9 cellular contexts compared by ENCODE assay signal in genomic region chr12:123267991-123268843, GRCh38. TPM values are rescaled to one million over a fixed set of nuclear protein-coding genes. Genes with fewer than 3 reads are reported as not detected.
DNase-seq lines count a peak whose midpoint lies in the region; ATAC-seq, FAIRE-seq and TF ChIP-seq lines count a peak whose summit lies in the region.
"Had no signal": no experiment of that assay in that cellular context is flagged by ENCODE, and none has a peak within 500 bp of the region (broad histone marks: within the 10 kb centered on the region; RNA-seq: fewer than 3 reads in every experiment).

No MANE protein-coding gene starts in this region.

- peak overlapping the region; percentile 98; the same call in 1 of the 3 replicates for H3K4me3 Mint-ChIP-seq in GM23338
- H3K4me3 Mint-ChIP-seq in activated CD4-positive, alpha-beta memory T cell treated with anti-CD3 and anti-CD28 coated beads for 36 hours: no peak overlapping the region

- peak overlapping the region; percentile 98; the same call in 1 of the 2 replicates for H2BK15ac ChIP-seq in H1 (ENCODE audit: low read length)

- H3F3A ChIP-seq in GM23338 (replicated peaks; ENCODE audit: low read depth): 0 out of 2 replicates have a peak, but pooled peaks cover 10% of the 10 kb centered on the region

- peaks cover 41% of the 10 kb centered on the region for H3K4me1 Mint-ChIP-seq in GM23338
- H3K4me1 Mint-ChIP-seq in activated CD4-positive, alpha-beta memory T cell treated with anti-CD3 and anti-CD28 coated beads for 36 hours (ENCODE audit: low read depth): peaks cover 19% of the 10 kb centered on the region

- peak overlapping the region; percentile 91; the same call in 1 of the 2 replicates for H2BK12ac ChIP-seq in H1 (ENCODE audit: low read depth, low read length)

- H3K27ac ChIP-seq in GM23338 (ENCODE audit: low read depth): 0 out of 2 replicates have a peak overlapping the region, but pooled peaks have one; percentile 91
- H3K27ac ChIP-seq in H1 (ENCODE audit: low read depth, low read length): peak overlapping the region; percentile 65; the same call in 1 of the 2 replicates
- peak overlapping the region; percentile 33 for H3K27ac ChIP-seq in osteoblast (ENCODE audit: low read depth, low read length)
- H3K27ac ChIP-seq: KMS-11 had no signal

- peaks cover 42% of the 10 kb centered on the region for H3K36me3 Mint-ChIP-seq in GM23338 (ENCODE audit: low read depth)
- peaks cover 2% of the 10 kb centered on the region for H3K36me3 Mint-ChIP-seq in activated CD4-positive, alpha-beta memory T cell treated with anti-CD3 and anti-CD28 coated beads for 36 hours

- DNase-seq in GM23338 (ENCODE audit: low spot score) (peak; percentile 30), NCI-H524 (lab: John Stamatoyannopoulos, UW) (peak; percentile 83 to 91), H1 (ENCODE audit: low read depth in 1 of 2, low spot score in 2 of 2) (no peak), osteoblast (ENCODE audit: insufficient read length, low spot score, missing footprints) (peak; percentile 83), iPS-NIHi7 (ENCODE audit: extremely low spot score) (no peak), AG08395 (ENCODE audit: low spot score) (no peak), NCI-H1930 (lab: John Stamatoyannopoulos, UW) (no peak)
- DNase-seq in activated CD4-positive, alpha-beta memory T cell treated with anti-CD3 and anti-CD28 coated beads for 36 hours: no peak

- no peak overlapping the region for H3K23ac ChIP-seq in H1 (ENCODE audit: insufficient read length)

- H3K4me2 ChIP-seq in GM23338: peak overlapping the region; percentile 98; the same call in 1 of the 2 replicates
- H3K4me2 ChIP-seq in H1 (ENCODE audit: insufficient read depth in 1 of 2, low read depth in 2 of 2, low read length in 2 of 2): peak overlapping the region; percentile 93 to 96; a peak in 2 of 4 replicates
- H3K4me2 ChIP-seq in osteoblast (ENCODE audit: insufficient read depth, low read length): no peak overlapping the region
- H3K4me2 ChIP-seq: KMS-11 had no signal

- no peak overlapping the region for H3K27ac Mint-ChIP-seq in GM23338
- no peak overlapping the region for H3K27ac Mint-ChIP-seq in activated CD4-positive, alpha-beta memory T cell treated with anti-CD3 and anti-CD28 coated beads for 36 hours

- H4K5ac ChIP-seq in H1 (ENCODE audit: insufficient read length, low read depth, low read length): no peak overlapping the region

- H3K4me1 ChIP-seq in GM23338 (ENCODE audit: insufficient read depth): peaks cover 18% of the 10 kb centered on the region
- peaks cover 2 to 17% (median 13%) of the 10 kb centered on the region in 4 experiments for H3K4me1 ChIP-seq in H1 (replicated peaks in 1 of 4; ENCODE audit: control insufficient read depth in 3 of 4, insufficient read depth in 4 of 4, low read length in 3 of 4)
- peaks cover 16% of the 10 kb centered on the region for H3K4me1 ChIP-seq in osteoblast (ENCODE audit: insufficient read depth, low read length)

- no peaks in the 10 kb centered on the region for H3K27me3 ChIP-seq in GM23338 (ENCODE audit: insufficient read depth)
- H3K27me3 ChIP-seq in H1 (replicated peaks in 1 of 4; ENCODE audit: control insufficient read depth in 3 of 4, extremely low read depth in 1 of 4, insufficient read depth in 3 of 4, low read length in 3 of 4): no peaks in the 10 kb centered on the region
- H3K27me3 ChIP-seq in osteoblast (ENCODE audit: insufficient read depth, low read length): no peaks in the 10 kb centered on the region

- no peak for TF ChIP-seq POLR2A in H1 (IDR thresholded peaks at IDR 0.05; ENCODE audit: control extremely low read depth in 1 of 2, low read depth in 2 of 2, low read length in 2 of 2)

- no peak overlapping the region for H2BK20ac ChIP-seq in H1 (ENCODE audit: low read length)

- H3K23me2 ChIP-seq in H1 (ENCODE audit: low read depth, low read length): peaks cover 9% of the 10 kb centered on the region

- H4K20me1 ChIP-seq in GM23338 (replicated peaks; ENCODE audit: insufficient read depth): peaks cover 18% of the 10 kb centered on the region
- H4K20me1 ChIP-seq in H1 (replicated peaks in 1 of 2; ENCODE audit: control insufficient read depth in 1 of 2, insufficient read depth in 2 of 2, low read length in 2 of 2): peaks cover 8 to 12% of the 10 kb centered on the region in 2 experiments
- peaks cover 40% of the 10 kb centered on the region for H4K20me1 ChIP-seq in osteoblast (ENCODE audit: insufficient read depth, low read length)

- H3K9me3 Mint-ChIP-seq in GM23338: 0 out of 3 replicates have a peak, but pooled peaks cover 4% of the 10 kb centered on the region
- H3K9me3 Mint-ChIP-seq in activated CD4-positive, alpha-beta memory T cell treated with anti-CD3 and anti-CD28 coated beads for 36 hours: no peaks in the 10 kb centered on the region

- peak overlapping the region in 2 of 4 experiments; percentile 51 to 55; a peak in 4 of 7 replicates for H3K9ac ChIP-seq in H1 (replicated peaks in 1 of 4; ENCODE audit: extremely low read depth in 1 of 4, low read depth in 3 of 4, low read length in 3 of 4)
- H3K9ac ChIP-seq: KMS-11 had no signal

- no peak overlapping the region for H2BK120ac ChIP-seq in H1 (replicated peaks; ENCODE audit: low read depth, low read length)

- WGBS in H1 (ENCODE audit: extremely low coverage in 1 of 2, insufficient coverage in 1 of 2, insufficient read length in 1 of 2, insufficient replicate concordance in 2 of 2, low coverage in 1 of 2, low lambda C conversion rate in 2 of 2, missing lambda C conversion rate in 1 of 2), 2 experiments: 90% methylated on average over 34 of the region's 36 CpGs; no CpG with 5 or more reads in 1 of the 2 experiments

- TF ChIP-seq RAD21 in H1 (IDR thresholded peaks at IDR 0.05 in 1 of 2, conservative IDR thresholded peaks at IDR 0.05 in 1 of 2; ENCODE audit: low read depth in 2 of 2, low read length in 2 of 2): no peak

- no peak overlapping the region for H3K4me3 ChIP-seq in GM23338
- H3K4me3 ChIP-seq in H1 (ENCODE audit: extremely low read depth in 1 of 4, insufficient read depth in 2 of 4, low read depth in 3 of 4, low read length in 4 of 4): no peak overlapping the region
- H3K4me3 ChIP-seq in osteoblast (ENCODE audit: insufficient read depth, low read length): no peak overlapping the region

- H2BK5ac ChIP-seq in H1 (ENCODE audit: low read depth, low read length): peak overlapping the region; percentile 97

- H3K56ac ChIP-seq in H1 (replicated peaks; ENCODE audit: insufficient read length, low read depth, low read length): no peak overlapping the region

- H3K4ac ChIP-seq in H1 (replicated peaks; ENCODE audit: insufficient read length, low read depth, low read length): peak overlapping the region; percentile 99

- intact Hi-C loops in activated CD4-positive, alpha-beta memory T cell treated with anti-CD3 and anti-CD28 coated beads for 36 hours (cut with micrococcal nuclease): no loop called here

- peak overlapping the region; percentile 72; the same call in 1 of the 2 replicates for H3K18ac ChIP-seq in H1 (ENCODE audit: extremely low read depth, low read length)

- no peak for TF ChIP-seq CTCF in GM23338 (conservative IDR thresholded peaks at IDR 0.05; ENCODE audit: low read depth in 2 of 2)
- TF ChIP-seq CTCF in H1 (IDR thresholded peaks at IDR 0.05; ENCODE audit: control extremely low read depth in 1 of 3, insufficient read depth in 1 of 3, low read depth in 1 of 3, low read length in 3 of 3): no peak
- TF ChIP-seq CTCF in osteoblast (IDR thresholded peaks at IDR 0.05; ENCODE audit: extremely low read depth, low read depth, low read length): no peak

- CTCF ChIA-PET in H1 (lab: Charles Lee; ENCODE audit: partially characterized antibody): interaction anchor here (0.5 to 1.5 kb wide), 7 partner anchors 11 to 316 kb away, joined by 3 to 6 read pairs (median 4); no protein-coding TSS in a partner anchor
- CTCF ChIA-PET in activated CD4-positive, alpha-beta memory T cell treated with anti-CD3 and anti-CD28 coated beads for 36 hours (lab: Charles Lee): interaction anchor here (1.9 kb wide), 1 partner anchor 97 kb away, joined by 9 read pairs; the partner anchor contains the start of gene SBNO1

- TF ChIP-seq EP300 in H1 (IDR thresholded peaks at IDR 0.05; ENCODE audit: borderline replicate concordance in 1 of 2, low read depth in 2 of 2, low read length in 2 of 2): no peak

- H4K8ac ChIP-seq in H1 (ENCODE audit: extremely low read depth, insufficient read depth, low read length): peak overlapping the region; percentile 87

- H3K14ac ChIP-seq in H1 (ENCODE audit: insufficient read length): no peak overlapping the region

- H2AFZ ChIP-seq in GM23338: no peak overlapping the region
- no peak overlapping the region for H2AFZ ChIP-seq in H1 (ENCODE audit: low read length)
- H2AFZ ChIP-seq in osteoblast (ENCODE audit: low read length): no peak overlapping the region

- POLR2A ChIA-PET in H1 (lab: Charles Lee; ENCODE audit: partially characterized antibody): interaction anchor here (1.0 to 5.2 kb wide), 10 partner anchors 11 to 352 kb away, joined by 3 to 42 read pairs (median 6); partner anchors contain the start of genes DDX55, KMT5A, MPHOSPH9 and MTRFR
- POLR2A ChIA-PET in activated CD4-positive, alpha-beta memory T cell treated with anti-CD3 and anti-CD28 coated beads for 36 hours (lab: Charles Lee): interaction anchor here (3.4 kb wide), 1 partner anchor 35 kb away, joined by 12 read pairs; the partner anchor contains the start of genes MPHOSPH9 and MTRFR

- H3K79me2 ChIP-seq in GM23338 (replicated peaks; ENCODE audit: insufficient read depth) (peaks cover 58% of the 10 kb centered on the region), H1 (ENCODE audit: control insufficient read depth in 1 of 2, insufficient read depth in 2 of 2, low read length in 2 of 2) (peaks cover 0 to 63% of the 10 kb centered on the region in 2 experiments; a peak in 2 of 4 replicates), osteoblast (ENCODE audit: insufficient read depth, low read length) (peaks cover 71% of the 10 kb centered on the region)

- H4K91ac ChIP-seq in H1 (replicated peaks; ENCODE audit: insufficient read length, low read length): peak overlapping the region; percentile 98

- no peaks in the 10 kb centered on the region for H3K9me2 ChIP-seq in GM23338 (ENCODE audit: insufficient read depth)

- no peak for FAIRE-seq in H1 (lab: Jason Lieb, UNC)

- peak overlapping the region; percentile 84; the same call in 1 of the 2 replicates for H2AK5ac ChIP-seq in H1 (ENCODE audit: low read depth, low read length)

- no peaks in the 10 kb centered on the region for H3K9me3 ChIP-seq in H1 (ENCODE audit: insufficient read depth in 2 of 2, low read depth in 1 of 2, low read length in 1 of 2)
- no peaks in the 10 kb centered on the region for H3K9me3 ChIP-seq in osteoblast (ENCODE audit: low read depth, low read length)

- no peaks in the 10 kb centered on the region for H3K36me3 ChIP-seq in GM23338 (ENCODE audit: insufficient read depth)
- H3K36me3 ChIP-seq in H1 (ENCODE audit: control insufficient read depth in 2 of 4, insufficient read depth in 4 of 4, low read length in 3 of 4): peaks cover 4 to 24% (median 17%) of the 10 kb centered on the region in 4 experiments; a peak in 7 of 8 replicates
- peaks cover 32% of the 10 kb centered on the region for H3K36me3 ChIP-seq in osteoblast (ENCODE audit: insufficient read depth, low read length)

- peaks cover 8% of the 10 kb centered on the region for H3K79me1 ChIP-seq in H1 (ENCODE audit: low read depth, low read length)

- peaks cover 27% of the 10 kb centered on the region for H3K27me3 Mint-ChIP-seq in GM23338 (ENCODE audit: insufficient read depth, low read depth, poor library complexity)
- no peaks in the 10 kb centered on the region for H3K27me3 Mint-ChIP-seq in activated CD4-positive, alpha-beta memory T cell treated with anti-CD3 and anti-CD28 coated beads for 36 hours

- ATAC-seq in GM23338: no peak

RNA-seq across cellular contexts. Expression of gene CDK2AP1, which starts 3.4 kb away (rescaled TPM):
- total RNA-seq in GM23338 (2014; rRNA removed; shearing (Covaris generic)): 240 and 244 TPM in 2 replicates
- polyA plus RNA-seq in GM23338 (2016; fragmentation: Nextera tagmentation; extraction: Ambion mirVana) (207 and 232 TPM in 2 replicates), H1 (2011; rRNA removed) (113 and 232 TPM in 2 replicates)
- 224 and 225 TPM in 2 replicates for total RNA-seq in H1 (2021; fragmentation: NEBNext Ultra II Directional; extraction: Animal tissue kit (Norgen Biotek cat#: 25700))
- polyA plus RNA-seq in H1 (2011; cell fraction: cytosol; rRNA removed): 208 TPM
- 54.5 TPM for polyA plus RNA-seq in H1 (2011; cell fraction: nucleus; rRNA removed)
- polyA plus RNA-seq in H1 (2012, experiment 1 of 2): 161 to 251 TPM (median 168 TPM) in 4 replicates
- 208 TPM for polyA plus RNA-seq in H1 (2012, experiment 2 of 2)
- 239 TPM for polyA plus RNA-seq in H1 (2013, experiment 1 of 2)
- 248 TPM for polyA plus RNA-seq in H1 (2013, experiment 2 of 2)
- 75.7 and 102 TPM in 2 replicates for polyA minus RNA-seq in H1 (2011; rRNA and poly(A)+ RNA removed)
- polyA minus RNA-seq in H1 (2011; cell fraction: cytosol; rRNA and poly(A)+ RNA removed): 82.2 TPM
- polyA minus RNA-seq in H1 (2011; cell fraction: nucleus; rRNA and poly(A)+ RNA removed): 53.7 TPM
- 209 and 226 TPM in 2 replicates for total RNA-seq in osteoblast
- 10 to 100 TPM; 40.1 to 42.5 TPM for total RNA-seq in activated CD4-positive, alpha-beta memory T cell treated with anti-CD3 and anti-CD28 coated beads for 36 hours

RNA-seq across cellular contexts. Expression of gene MTRFR, which starts 35.0 kb away (rescaled TPM):
- total RNA-seq in GM23338 (2014; rRNA removed; shearing (Covaris generic)): 13.3 and 14.8 TPM in 2 replicates
- polyA plus RNA-seq in GM23338 (2016; fragmentation: Nextera tagmentation; extraction: Ambion mirVana): 33.2 and 38.4 TPM in 2 replicates
- total RNA-seq in H1 (2021; fragmentation: NEBNext Ultra II Directional; extraction: Animal tissue kit (Norgen Biotek cat#: 25700)): 12.0 and 12.9 TPM in 2 replicates
- 6.9 and 9.2 TPM in 2 replicates for polyA plus RNA-seq in H1 (2011; rRNA removed)
- polyA plus RNA-seq in H1 (2011; cell fraction: cytosol; rRNA removed): 11.2 TPM
- 9.3 TPM for polyA plus RNA-seq in H1 (2011; cell fraction: nucleus; rRNA removed)
- polyA plus RNA-seq in H1 (2012, experiment 1 of 2): 13.7 to 18.0 TPM (median 15.6 TPM) in 4 replicates
- 5.5 TPM for polyA plus RNA-seq in H1 (2012, experiment 2 of 2)
- 11.4 TPM for polyA plus RNA-seq in H1 (2013, experiment 1 of 2)
- 12.2 TPM for polyA plus RNA-seq in H1 (2013, experiment 2 of 2)
- polyA minus RNA-seq in H1 (2011; rRNA and poly(A)+ RNA removed): 10.0 and 10.4 TPM in 2 replicates
- 8.9 TPM for polyA minus RNA-seq in H1 (2011; cell fraction: cytosol; rRNA and poly(A)+ RNA removed)
- 19.4 TPM for polyA minus RNA-seq in H1 (2011; cell fraction: nucleus; rRNA and poly(A)+ RNA removed)
- 10.9 and 16.3 TPM in 2 replicates for total RNA-seq in osteoblast
- total RNA-seq in activated CD4-positive, alpha-beta memory T cell treated with anti-CD3 and anti-CD28 coated beads for 36 hours: 10 to 100 TPM; 28.4 to 28.8 TPM

RNA-seq across cellular contexts. Expression of gene MPHOSPH9, which starts 35.3 kb away (rescaled TPM):
- total RNA-seq in GM23338 (2014; rRNA removed; shearing (Covaris generic)): 43.2 and 77.9 TPM in 2 replicates
- polyA plus RNA-seq in GM23338 (2016; fragmentation: Nextera tagmentation; extraction: Ambion mirVana): 26.2 and 30.5 TPM in 2 replicates
- total RNA-seq in H1 (2021; fragmentation: NEBNext Ultra II Directional; extraction: Animal tissue kit (Norgen Biotek cat#: 25700)): 47.7 and 48.8 TPM in 2 replicates
- polyA plus RNA-seq in H1 (2011; rRNA removed): 6.8 and 8.8 TPM in 2 replicates
- 11.4 TPM for polyA plus RNA-seq in H1 (2011; cell fraction: cytosol; rRNA removed)
- 11.4 TPM for polyA plus RNA-seq in H1 (2011; cell fraction: nucleus; rRNA removed)
- 14.7 to 23.5 TPM (median 16.8 TPM) in 4 replicates for polyA plus RNA-seq in H1 (2012, experiment 1 of 2)
- polyA plus RNA-seq in H1 (2012, experiment 2 of 2): 0.94 TPM
- 26.1 TPM for polyA plus RNA-seq in H1 (2013, experiment 1 of 2)
- 22.2 TPM for polyA plus RNA-seq in H1 (2013, experiment 2 of 2)
- polyA minus RNA-seq in H1 (2011; rRNA and poly(A)+ RNA removed): 23.0 and 46.1 TPM in 2 replicates
- polyA minus RNA-seq in H1 (2011; cell fraction: cytosol; rRNA and poly(A)+ RNA removed): 18.3 TPM
- polyA minus RNA-seq in H1 (2011; cell fraction: nucleus; rRNA and poly(A)+ RNA removed): 73.2 TPM
- 42.7 and 43.6 TPM in 2 replicates for total RNA-seq in osteoblast
- 10 to 100 TPM; 88.8 to 97.6 TPM for total RNA-seq in activated CD4-positive, alpha-beta memory T cell treated with anti-CD3 and anti-CD28 coated beads for 36 hours

Comparison
In these comparisons a context has a peak if more than half of its experiments do, and no peak if none do; other contexts are left out.
1. DNase-seq: peak in GM23338 (single experiment), NCI-H524 (2 of 2) and osteoblast (single experiment); none in H1 (0 of 2), iPS-NIHi7 (single experiment), AG08395 (single experiment), NCI-H1930 (0 of 2) and activated CD4-positive, alpha-beta memory T cell treated with anti-CD3 and anti-CD28 coated beads for 36 hours (single experiment).
2. H3K27ac ChIP-seq: peak in every context shown above with its lines; median percentile 91 in GM23338; 65 in H1; 33 in osteoblast.